ENCODE assay signal across 21 cellular contexts in the genomic region with DNA sequence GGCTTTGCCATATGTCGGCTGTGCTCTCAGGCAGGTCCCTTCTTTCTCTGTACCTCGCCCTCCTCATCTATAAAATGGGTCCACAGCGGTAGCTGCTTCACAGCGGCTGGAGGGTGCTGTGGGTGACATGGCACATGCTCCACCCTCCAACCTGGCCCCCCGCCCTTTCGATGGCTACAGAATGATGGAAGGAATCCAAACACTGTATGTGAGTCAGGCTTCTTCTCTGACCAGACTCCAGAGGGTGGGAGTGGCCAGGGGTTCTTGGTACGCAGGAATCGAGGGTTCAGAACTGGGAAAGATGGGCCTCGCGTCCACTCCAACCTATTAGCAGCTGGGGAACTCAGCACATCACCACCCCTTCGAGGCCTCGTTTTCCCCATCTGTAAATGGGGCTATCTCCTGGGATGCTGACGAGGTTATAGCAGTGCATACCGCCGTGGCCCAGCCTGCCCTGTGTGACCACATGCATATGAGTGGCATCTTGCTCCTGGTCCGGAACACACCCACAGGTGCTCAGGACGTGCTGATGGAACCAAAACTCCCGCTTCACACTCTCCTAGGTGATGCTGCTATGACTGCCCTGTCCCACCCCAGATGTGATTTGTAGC. TPM values are rescaled to one million over a fixed set of nuclear protein-coding genes. Genes with fewer than 3 reads are reported as not detected.
DNase-seq lines count a peak whose midpoint lies in the region; ATAC-seq and TF ChIP-seq lines count a peak whose summit lies in the region.
"Had no signal": no experiment of that assay in that cellular context is flagged by ENCODE, and none has a peak within 500 bp of the region (broad histone marks: within the 10 kb centered on the region; RNA-seq: fewer than 3 reads in every experiment).

No MANE protein-coding gene starts in this region.

- H3K4me3 ChIP-seq in esophagus muscularis mucosa (peak overlapping the region in 2 of 4 donors; percentile 21 to 44), neural cell (ENCODE audit: low read length) (peak overlapping the region; percentile 43), vagina (no peak overlapping the region)
- H3K4me3 ChIP-seq: Peyer's patch had no signal

- DNase-seq in Right ventricle myocardium superior (peak; percentile 52), left ventricle myocardium superior (no peak), esophagus muscularis mucosa (ENCODE audit: extremely low spot score) (no peak), vagina (ENCODE audit: extremely low spot score in 2 of 2) (no peak), NCI-H748 treated with DMSO at 0.1 percent for 48 hours (lab: John Stamatoyannopoulos, UW) (no peak), GM20000 (ENCODE audit: low spot score) (no peak)
- DNase-seq in effector memory CD8-positive, alpha-beta T cell: no peak
- DNase-seq: 8988T; activated CD8-positive, alpha-beta T cell treated with anti-CD3 and anti-CD28 coated beads for 36 hours; CD8-positive, alpha-beta T cell; DMS79 treated with DMSO at 0.1 percent for 48 hours; naive B cell; NCI-H2081 treated with DMSO at 0.1 percent for 48 hours; Peyer's patch; SW 1271 had no signal

- peaks cover 49% of the 10 kb centered on the region for H3K79me2 ChIP-seq in neural cell (replicated peaks; ENCODE audit: insufficient read depth, low read length)

- H3K27ac ChIP-seq in esophagus muscularis mucosa (replicated peaks in 1 of 4): peak overlapping the region; percentile 82 to 95 (median 92)
- H3K27ac ChIP-seq in neural cell (ENCODE audit: low read length): no peak overlapping the region
- H3K27ac ChIP-seq in vagina: peak overlapping the region; percentile 76
- H3K27ac ChIP-seq: VCaP had no signal

- H3K4me1 ChIP-seq in esophagus muscularis mucosa (peaks cover 25 to 85% (median 71%) of the 10 kb centered on the region in 4 donors), vagina (peaks cover 32% of the 10 kb centered on the region)

- no peak for TF ChIP-seq POLR2A in esophagus muscularis mucosa (IDR thresholded peaks at IDR 0.05; ENCODE audit: low read depth)
- TF ChIP-seq POLR2A in vagina (IDR thresholded peaks at IDR 0.05): no peak

- no peak overlapping the region for H3K27ac Mint-ChIP-seq in effector memory CD8-positive, alpha-beta T cell
- H3K27ac Mint-ChIP-seq: activated CD8-positive, alpha-beta T cell treated with anti-CD3 and anti-CD28 coated beads for 36 hours; CD8-positive, alpha-beta T cell; type B pancreatic cell had no signal

- intact Hi-C loops in Right ventricle myocardium superior (cut with DNase I) (no loop called here), left ventricle myocardium superior (cut with micrococcal nuclease) (no loop called here), esophagus muscularis mucosa (cut with DNase I) (no loop called here), vagina (cut with DNase I) (no loop called here)

- H3K9me2 ChIP-seq in neural cell (ENCODE audit: insufficient read depth, low read length): no peaks in the 10 kb centered on the region

- peaks cover 24 to 56% of the 10 kb centered on the region in 2 donors for H3K27me3 Mint-ChIP-seq in effector memory CD8-positive, alpha-beta T cell

- no peak for TF ChIP-seq EP300 in esophagus muscularis mucosa (IDR thresholded peaks at IDR 0.05)
- no peak for TF ChIP-seq EP300 in neural cell (conservative IDR thresholded peaks at IDR 0.05; ENCODE audit: poor library complexity, severe bottlenecking)

- ATAC-seq in Right ventricle myocardium superior (ENCODE audit: poor library complexity): no peak
- ATAC-seq in left ventricle myocardium superior: no peak
- ATAC-seq in effector memory CD8-positive, alpha-beta T cell (replicated peaks): no peak
- ATAC-seq: activated CD8-positive, alpha-beta T cell treated with anti-CD3 and anti-CD28 coated beads for 36 hours; CD8-positive, alpha-beta T cell; left lobe of liver had no signal

- no peak overlapping the region for H3K4me2 ChIP-seq in neural cell (ENCODE audit: low read length)

- H2AFZ ChIP-seq in neural cell (ENCODE audit: low read depth, low read length): no peak overlapping the region

- H3K36me3 Mint-ChIP-seq in effector memory CD8-positive, alpha-beta T cell (ENCODE audit: insufficient read depth): no peaks in the 10 kb centered on the region
- H3K36me3 Mint-ChIP-seq: CD8-positive, alpha-beta T cell; naive B cell had no signal

- peaks cover 3% of the 10 kb centered on the region for H4K20me1 ChIP-seq in neural cell (ENCODE audit: insufficient read depth)

- TF ChIP-seq RAD21 in neural cell (conservative IDR thresholded peaks at IDR 0.05): no peak

- H3K9ac ChIP-seq in neural cell (ENCODE audit: low read length): no peak overlapping the region

- H3K9me3 ChIP-seq in esophagus muscularis mucosa (no peaks in the 10 kb centered on the region), neural cell (ENCODE audit: low read length) (no peaks in the 10 kb centered on the region), vagina (no peaks in the 10 kb centered on the region)
- H3K9me3 ChIP-seq: Peyer's patch had no signal

- TF ChIP-seq CTCF in esophagus muscularis mucosa (IDR thresholded peaks at IDR 0.05) (no peak), neural cell (IDR thresholded peaks at IDR 0.05; ENCODE audit: poor library complexity, severe bottlenecking) (no peak), vagina (IDR thresholded peaks at IDR 0.05) (no peak), GM20000 (IDR thresholded peaks at IDR 0.05; ENCODE audit: extremely low read depth, missing control alignments) (no peak)

- H3K4me1 Mint-ChIP-seq in effector memory CD8-positive, alpha-beta T cell (ENCODE audit: low read depth in 2 of 2): no peaks in the 10 kb centered on the region
- H3K4me1 Mint-ChIP-seq: naive B cell had no signal

- H3K27me3 ChIP-seq in esophagus muscularis mucosa (no peaks in the 10 kb centered on the region), neural cell (ENCODE audit: insufficient read depth, low read depth, low read length) (no peaks in the 10 kb centered on the region), vagina (no peaks in the 10 kb centered on the region)
- H3K27me3 ChIP-seq: Peyer's patch had no signal

- H3F3A ChIP-seq in neural cell (ENCODE audit: insufficient read depth, low read length, poor library complexity, severe bottlenecking): no peaks in the 10 kb centered on the region

- WGBS in esophagus muscularis mucosa: 67% methylated on average over 17 of the region's 18 CpGs

- no peak overlapping the region for H3K4me3 Mint-ChIP-seq in effector memory CD8-positive, alpha-beta T cell
- H3K4me3 Mint-ChIP-seq: activated CD8-positive, alpha-beta T cell treated with anti-CD3 and anti-CD28 coated beads for 36 hours; CD8-positive, alpha-beta T cell; naive B cell had no signal

- no peaks in the 10 kb centered on the region for H3K9me3 Mint-ChIP-seq in effector memory CD8-positive, alpha-beta T cell
- H3K9me3 Mint-ChIP-seq: activated CD8-positive, alpha-beta T cell treated with anti-CD3 and anti-CD28 coated beads for 36 hours; CD8-positive, alpha-beta T cell; H9; naive B cell; type B pancreatic cell had no signal

- H3K36me3 ChIP-seq in esophagus muscularis mucosa: no peaks in the 10 kb centered on the region
- H3K36me3 ChIP-seq in neural cell (ENCODE audit: insufficient read depth, low read length): no peaks in the 10 kb centered on the region
- H3K36me3 ChIP-seq in vagina: no peaks in the 10 kb centered on the region
- H3K36me3 ChIP-seq: Peyer's patch had no signal

TF ChIP-seq in neural cell, 6 proteins besides CTCF, POLR2A, EP300 and RAD21:
- TF ChIP-seq MXI1 (conservative IDR thresholded peaks at IDR 0.05; ENCODE audit: poor library complexity, severe bottlenecking) (no peak), SMC3 (conservative IDR thresholded peaks at IDR 0.05; ENCODE audit: poor library complexity) (no peak), EZH2 (IDR thresholded peaks at IDR 0.05; ENCODE audit: borderline replicate concordance, insufficient read depth, low read length, poor library complexity, severe bottlenecking) (no peak), TAF1 (IDR thresholded peaks at IDR 0.05; ENCODE audit: low read depth) (no peak), POLR2AphosphoS5 (IDR thresholded peaks at IDR 0.05) (no peak)
- TF ChIP-seq, protein P1, sequence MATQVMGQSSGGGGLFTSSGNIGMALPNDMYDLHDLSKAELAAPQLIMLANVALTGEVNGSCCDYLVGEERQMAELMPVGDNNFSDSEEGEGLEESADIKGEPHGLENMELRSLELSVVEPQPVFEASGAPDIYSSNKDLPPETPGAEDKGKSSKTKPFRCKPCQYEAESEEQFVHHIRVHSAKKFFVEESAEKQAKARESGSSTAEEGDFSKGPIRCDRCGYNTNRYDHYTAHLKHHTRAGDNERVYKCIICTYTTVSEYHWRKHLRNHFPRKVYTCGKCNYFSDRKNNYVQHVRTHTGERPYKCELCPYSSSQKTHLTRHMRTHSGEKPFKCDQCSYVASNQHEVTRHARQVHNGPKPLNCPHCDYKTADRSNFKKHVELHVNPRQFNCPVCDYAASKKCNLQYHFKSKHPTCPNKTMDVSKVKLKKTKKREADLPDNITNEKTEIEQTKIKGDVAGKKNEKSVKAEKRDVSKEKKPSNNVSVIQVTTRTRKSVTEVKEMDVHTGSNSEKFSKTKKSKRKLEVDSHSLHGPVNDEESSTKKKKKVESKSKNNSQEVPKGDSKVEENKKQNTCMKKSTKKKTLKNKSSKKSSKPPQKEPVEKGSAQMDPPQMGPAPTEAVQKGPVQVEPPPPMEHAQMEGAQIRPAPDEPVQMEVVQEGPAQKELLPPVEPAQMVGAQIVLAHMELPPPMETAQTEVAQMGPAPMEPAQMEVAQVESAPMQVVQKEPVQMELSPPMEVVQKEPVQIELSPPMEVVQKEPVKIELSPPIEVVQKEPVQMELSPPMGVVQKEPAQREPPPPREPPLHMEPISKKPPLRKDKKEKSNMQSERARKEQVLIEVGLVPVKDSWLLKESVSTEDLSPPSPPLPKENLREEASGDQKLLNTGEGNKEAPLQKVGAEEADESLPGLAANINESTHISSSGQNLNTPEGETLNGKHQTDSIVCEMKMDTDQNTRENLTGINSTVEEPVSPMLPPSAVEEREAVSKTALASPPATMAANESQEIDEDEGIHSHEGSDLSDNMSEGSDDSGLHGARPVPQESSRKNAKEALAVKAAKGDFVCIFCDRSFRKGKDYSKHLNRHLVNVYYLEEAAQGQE (IDR thresholded peaks at IDR 0.05; ENCODE audit: borderline replicate concordance): no peak

RNA-seq across cellular contexts. Expression of gene MN1, which starts 26.4 kb away (rescaled TPM):
- total RNA-seq in Right ventricle myocardium superior: 6.3 TPM
- total RNA-seq in left ventricle myocardium superior: 5.3 TPM
- 10 to 100 TPM; 16.2 to 47.3 (median 29.0) TPM for total RNA-seq in esophagus muscularis mucosa
- 7.3 and 7.6 TPM in 2 replicates for polyA plus RNA-seq in neural cell
- polyA minus RNA-seq in neural cell: 18.0 and 24.4 TPM in 2 replicates
- total RNA-seq in vagina: 6.1 TPM
- total RNA-seq: HT-29 had no signal
